ENCODE assay signal across 8 cellular contexts in the genomic region with DNA sequence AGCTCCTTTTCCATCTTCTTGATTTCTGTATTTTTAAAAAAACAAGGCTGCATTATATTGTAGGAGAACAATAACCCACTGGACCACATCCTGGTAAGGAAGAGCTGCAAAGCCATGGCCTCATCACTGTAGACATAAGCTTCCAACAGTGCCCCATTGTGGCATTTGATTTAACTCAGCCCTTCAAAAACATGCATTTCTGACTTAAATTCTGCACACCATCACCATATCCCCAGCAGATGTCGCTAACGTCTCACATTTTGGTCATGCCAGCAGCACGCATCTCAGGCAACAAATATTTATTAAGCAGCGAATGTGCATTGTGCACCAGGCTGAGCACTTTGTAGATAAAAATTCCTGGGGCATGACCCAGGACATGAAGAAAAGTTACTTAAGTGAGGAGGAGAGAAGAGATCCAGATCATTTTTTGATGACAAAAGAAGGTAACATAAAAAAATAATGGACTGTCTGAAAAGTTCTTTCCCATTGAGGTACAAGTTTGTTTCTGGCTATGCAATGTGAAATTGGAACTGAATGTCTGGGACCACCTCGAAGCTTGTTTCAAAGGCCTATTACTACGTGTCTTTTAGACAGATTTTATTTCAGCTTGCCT.
DNase-seq lines count a peak whose midpoint lies in the region; ATAC-seq and TF ChIP-seq lines count a peak whose summit lies in the region.

No MANE protein-coding gene starts in this region.

- peak; percentile 72 for ATAC-seq in GM18502 (IDR thresholded peaks at IDR 0.05; ENCODE audit: poor library complexity, unreplicated experiment)
- peak; percentile 67 for ATAC-seq in HG03196 (IDR thresholded peaks at IDR 0.05; ENCODE audit: unreplicated experiment)
- ATAC-seq in central memory CD8-positive, alpha-beta T cell (replicated peaks; ENCODE audit: extremely low read depth, poor library complexity, severe bottlenecking): peak; percentile 67

- no peak overlapping the region for H3K27ac ChIP-seq in 22Rv1

- H3K27me3 Mint-ChIP-seq in central memory CD8-positive, alpha-beta T cell: peaks cover 21% of the 10 kb centered on the region

- H3K4me3 Mint-ChIP-seq in central memory CD8-positive, alpha-beta T cell: no peak overlapping the region

- no peaks in the 10 kb centered on the region for H3K4me1 Mint-ChIP-seq in central memory CD8-positive, alpha-beta T cell

- peak; percentile 83 for TF ChIP-seq CTCF in 22Rv1 (IDR thresholded peaks at IDR 0.05)

- H3K9me3 Mint-ChIP-seq in central memory CD8-positive, alpha-beta T cell: no peaks in the 10 kb centered on the region

- no peak overlapping the region for H3K27ac Mint-ChIP-seq in central memory CD8-positive, alpha-beta T cell (ENCODE audit: low read depth)

- DNase-seq in NCI-H446 (lab: John Stamatoyannopoulos, UW) (peak; percentile 28 to 84), kidney tubule cell (ENCODE audit: low spot score) (peak; percentile 79)
- DNase-seq in activated CD4-positive, CD25-positive, alpha-beta regulatory T cell treated with anti-CD3 and anti-CD28 coated beads, Interleukin-2, amount 50 U/mL, for 16 hours (ENCODE audit: low read depth, low spot score): peak; percentile 23
- peak; percentile 50 to 51 for DNase-seq in central memory CD8-positive, alpha-beta T cell (ENCODE audit: low spot score in 2 of 2)
- DNase-seq in stimulated activated CD4-positive, alpha-beta T cell treated with anti-CD3 and anti-CD28 coated beads, Interleukin-4, amount 100 ng/mL, for 1 hour: peak; percentile 42

- no peaks in the 10 kb centered on the region for H3K36me3 Mint-ChIP-seq in central memory CD8-positive, alpha-beta T cell (ENCODE audit: insufficient read depth)

Comparison
In these comparisons a context has a peak if more than half of its experiments do, and no peak if none do; other contexts are left out.
1. DNase-seq: peak in every context shown above with its lines; median percentile 79 in kidney tubule cell; 56 in NCI-H446; 50 in central memory CD8-positive, alpha-beta T cell; 42 in stimulated activated CD4-positive, alpha-beta T cell treated with anti-CD3 and anti-CD28 coated beads, Interleukin-4, amount 100 ng/mL, for 1 hour; 23 in activated CD4-positive, CD25-positive, alpha-beta regulatory T cell treated with anti-CD3 and anti-CD28 coated beads, Interleukin-2, amount 50 U/mL, for 16 hours.